ENCODE assay signal across 19 cellular contexts in the genomic region with DNA sequence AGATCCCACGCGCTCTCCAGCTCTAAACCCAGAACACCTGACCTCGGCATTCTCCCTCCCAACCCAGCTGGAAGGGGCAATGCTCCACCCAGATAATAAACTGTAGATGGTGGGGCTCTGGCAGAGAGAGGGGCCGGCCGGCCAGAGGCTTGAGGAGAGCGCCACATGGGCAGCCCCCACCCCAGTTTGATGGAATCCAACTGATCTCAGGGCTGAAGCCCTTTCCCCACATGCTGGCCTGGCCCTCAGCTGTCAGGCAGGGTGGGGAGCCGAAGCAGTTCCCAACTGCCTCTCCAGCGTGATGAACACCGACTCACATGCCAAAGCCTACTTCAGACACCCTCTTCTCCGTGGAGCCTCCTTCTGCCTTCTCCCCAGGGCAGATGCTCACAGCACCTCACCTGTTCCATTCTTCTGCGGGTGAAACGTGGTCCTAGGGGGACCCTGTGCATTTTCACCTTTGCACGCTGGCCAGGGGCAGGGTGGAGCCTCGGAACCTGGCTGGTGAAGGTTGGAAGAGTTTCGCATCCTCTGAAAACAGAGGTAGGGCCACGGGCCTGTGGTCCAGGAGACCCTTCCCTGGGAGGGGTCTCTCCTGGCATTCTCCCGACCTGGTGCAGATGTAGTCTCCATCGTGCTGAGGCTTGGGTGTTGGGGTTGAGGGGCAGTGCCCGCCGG.
DNase-seq lines count a peak whose midpoint lies in the region; TF ChIP-seq lines count a peak whose summit lies in the region.
"Had no signal": no experiment of that assay in that cellular context is flagged by ENCODE, and none has a peak within 500 bp of the region (broad histone marks: within the 10 kb centered on the region; RNA-seq: fewer than 3 reads in every experiment).

No MANE protein-coding gene starts in this region.

- H2AK5ac ChIP-seq in mesenchymal stem cell (ENCODE audit: low read length, severe bottlenecking) (peak overlapping the region; percentile 25), trophoblast cell (ENCODE audit: low read length) (peak overlapping the region; percentile 37)

- H3K9me3 ChIP-seq in mesenchymal stem cell (ENCODE audit: control insufficient read depth, low read length) (peaks cover 7% of the 10 kb centered on the region), trophoblast cell (ENCODE audit: insufficient read depth, low read depth, low read length) (peaks cover 4% of the 10 kb centered on the region)
- H3K9me3 ChIP-seq: SJCRH30 had no signal

- H3K4me1 Mint-ChIP-seq in Calu3 (ENCODE audit: low read depth, unreplicated experiment) (no peaks in the 10 kb centered on the region), HFFc6 (ENCODE audit: low read depth) (peaks cover 37% of the 10 kb centered on the region)
- H3K4me1 Mint-ChIP-seq: CD4-positive, alpha-beta memory T cell had no signal

- peak overlapping the region; percentile 47 to 57 for H3K4ac ChIP-seq in mesenchymal stem cell (ENCODE audit: low read depth in 1 of 2, low read length in 2 of 2)
- H3K4ac ChIP-seq in trophoblast cell (ENCODE audit: low read depth, low read length) = no peak overlapping the region

- H3K18ac ChIP-seq in mesenchymal stem cell (ENCODE audit: low read depth in 1 of 2, low read length in 2 of 2) (peak overlapping the region; percentile 45 to 46), trophoblast cell (ENCODE audit: low read length) (no peak overlapping the region)

- H3K4me3 Mint-ChIP-seq in Calu3 (ENCODE audit: low read depth, unreplicated experiment) (no peak overlapping the region), HFFc6 (peak overlapping the region; percentile 34)
- H3K4me3 Mint-ChIP-seq: CD4-positive, alpha-beta memory T cell had no signal

- H3K36me3 Mint-ChIP-seq in Calu3 (ENCODE audit: insufficient read depth, unreplicated experiment) (no peaks in the 10 kb centered on the region), HFFc6 (ENCODE audit: low read depth) (peaks cover 19% of the 10 kb centered on the region)
- H3K36me3 Mint-ChIP-seq: CD4-positive, alpha-beta memory T cell had no signal

- peak overlapping the region in 1 of 2 experiments; percentile 44 for H3K14ac ChIP-seq in mesenchymal stem cell (ENCODE audit: low read length in 2 of 2)
- H3K14ac ChIP-seq in trophoblast cell (ENCODE audit: low read length) = no peak overlapping the region

- H3K36me3 ChIP-seq in mesenchymal stem cell (ENCODE audit: control insufficient read depth in 1 of 2, insufficient read depth in 2 of 2, low read depth in 1 of 2, low read length in 2 of 2) = no peaks in the 10 kb centered on the region
- no peaks in the 10 kb centered on the region for H3K36me3 ChIP-seq in trophoblast cell (ENCODE audit: control insufficient read depth in 1 of 2, insufficient read depth in 2 of 2, low read length in 2 of 2)
- H3K36me3 ChIP-seq: BLaER1 treated with 17β-estradiol and CSF1 and Interleukin-3, amounts not matched to agents 10 nM and 100 nM; SJCRH30 had no signal

- H3K9me3 Mint-ChIP-seq in Calu3 (ENCODE audit: low read depth, unreplicated experiment) (peaks cover 4% of the 10 kb centered on the region), HFFc6 (peaks cover 7% of the 10 kb centered on the region)

- H4K91ac ChIP-seq in mesenchymal stem cell (ENCODE audit: low read length) = peak overlapping the region; percentile 16
- H4K91ac ChIP-seq in trophoblast cell (ENCODE audit: low read depth, low read length) = no peak overlapping the region

- no peak overlapping the region for H2BK5ac ChIP-seq in mesenchymal stem cell (ENCODE audit: low read depth, low read length, poor library complexity, severe bottlenecking)
- H2BK5ac ChIP-seq in trophoblast cell (ENCODE audit: low read depth, low read length, poor library complexity) = no peak overlapping the region

- no peak overlapping the region for H3K4me3 ChIP-seq in mesenchymal stem cell (ENCODE audit: insufficient read depth in 1 of 2, low read depth in 1 of 2, low read length in 2 of 2)
- no peak overlapping the region for H3K4me3 ChIP-seq in trophoblast cell (ENCODE audit: low read depth, low read length)
- H3K4me3 ChIP-seq: BLaER1 treated with 17β-estradiol and CSF1 and Interleukin-3, amounts not matched to agents 10 nM and 100 nM; SJCRH30 had no signal

- 91% methylated on average over 19 of the region's 20 CpGs for WGBS in mesenchymal stem cell
- no CpG with 5 or more reads among the region's 20 CpGs for WGBS in trophoblast cell (ENCODE audit: extremely low coverage, insufficient coverage, insufficient read length)

- intact Hi-C loops in Calu3 (cut with micrococcal nuclease; ENCODE audit: unreplicated experiment) = no loop called here

- no peak overlapping the region for H3K4me2 ChIP-seq in mesenchymal stem cell (ENCODE audit: low read length, poor library complexity, severe bottlenecking)
- no peak overlapping the region for H3K4me2 ChIP-seq in trophoblast cell (ENCODE audit: low read length)
- H3K4me2 ChIP-seq: KMS-11 had no signal

- H3K27me3 ChIP-seq in mesenchymal stem cell (ENCODE audit: control insufficient read depth in 1 of 2, insufficient read depth in 1 of 2, low read length in 2 of 2) = no peaks in the 10 kb centered on the region
- H3K27me3 ChIP-seq in trophoblast cell (ENCODE audit: insufficient read depth, low read length) = no peaks in the 10 kb centered on the region
- H3K27me3 ChIP-seq: BLaER1 treated with 17β-estradiol and CSF1 and Interleukin-3, amounts not matched to agents 10 nM and 100 nM; SJCRH30 had no signal

- H3K27ac ChIP-seq in mesenchymal stem cell (ENCODE audit: low read length, poor library complexity, severe bottlenecking) (no peak overlapping the region), trophoblast cell (ENCODE audit: low read depth, low read length) (no peak overlapping the region)
- H3K27ac ChIP-seq: BLaER1 treated with 17β-estradiol and CSF1 and Interleukin-3, amounts not matched to agents 10 nM and 100 nM; HL-60; KMS-11; SJCRH30 had no signal

- peak overlapping the region; percentile 52 for H4K8ac ChIP-seq in mesenchymal stem cell (ENCODE audit: low read length)
- H4K8ac ChIP-seq in trophoblast cell (ENCODE audit: low read depth, low read length) = no peak overlapping the region

- TF ChIP-seq CTCF in Calu3 (IDR thresholded peaks at IDR 0.05; ENCODE audit: unreplicated experiment) (no peak), HFFc6 (IDR thresholded peaks at IDR 0.05) (no peak), GM13977 (IDR thresholded peaks at IDR 0.05; ENCODE audit: extremely low read depth, insufficient read depth, missing control alignments) (no peak)

- H2BK15ac ChIP-seq in mesenchymal stem cell (ENCODE audit: low read depth, poor library complexity, severe bottlenecking) = peak overlapping the region; percentile 93

- H2BK12ac ChIP-seq in mesenchymal stem cell (ENCODE audit: low read length in 2 of 2) (peak overlapping the region; percentile 81 to 93), trophoblast cell (ENCODE audit: low read length) (no peak overlapping the region)

- H3K4me1 ChIP-seq in mesenchymal stem cell (ENCODE audit: control insufficient read depth, insufficient read depth, low read depth, low read length) = peaks cover 30% of the 10 kb centered on the region
- H3K4me1 ChIP-seq in trophoblast cell (ENCODE audit: control insufficient read depth in 1 of 2, insufficient read depth in 2 of 2, low read length in 2 of 2) = peaks cover 4 to 10% of the 10 kb centered on the region in 2 experiments
- H3K4me1 ChIP-seq: SJCRH30 had no signal

- no peak overlapping the region for H4K12ac ChIP-seq in trophoblast cell (ENCODE audit: low read depth, low read length)

- H3K27me3 Mint-ChIP-seq in Calu3 (ENCODE audit: unreplicated experiment) (peaks cover 20% of the 10 kb centered on the region), HFFc6 (ENCODE audit: insufficient read depth) (no peaks in the 10 kb centered on the region; the same call in 1 of the 2 replicates)

- in situ Hi-C loops in GM13977 (cut with MboI; ENCODE audit: low pct_unique_long_range_greater_than_20kb, low sequenced_read_pairs, unreplicated experiment) = no loop called here

- H3K9ac ChIP-seq in mesenchymal stem cell (ENCODE audit: low read length) = no peak overlapping the region
- H3K9ac ChIP-seq in trophoblast cell (ENCODE audit: low read length) = no peak overlapping the region
- H3K9ac ChIP-seq: BLaER1 treated with 17β-estradiol and CSF1 and Interleukin-3, amounts not matched to agents 10 nM and 100 nM; KMS-11 had no signal

- H3K79me1 ChIP-seq in mesenchymal stem cell (replicated peaks; ENCODE audit: low read length, poor library complexity, severe bottlenecking) (no peaks in the 10 kb centered on the region), trophoblast cell (ENCODE audit: low read length) (peaks cover 2% of the 10 kb centered on the region)

- BruUV-seq in Calu3 (replicated peaks; lab: Mats Ljungman, UMichigan) = no TSS peak

- CTCF ChIA-PET in Calu3 (lab: Charles Lee) = no interaction called here

- DNase-seq in Calu3 = no peak
- no peak for DNase-seq in HFFc6
- DNase-seq in mesenchymal stem cell = no peak
- DNase-seq in trophoblast cell = no peak
- DNase-seq in GM13977 (ENCODE audit: low spot score) = no peak
- DNase-seq in globus pallidus (ENCODE audit: low spot score) = no peak
- DNase-seq in GOT3 (lab: John Stamatoyannopoulos, UW) = no peak
- DNase-seq: CD4-positive, alpha-beta memory T cell; H7; NCI-H1092 treated with DMSO at 0.1 percent for 48 hours; NCI-H1436 treated with DMSO at 0.1 percent for 48 hours; NCI-H2029; NCI-H226; NCI-H510A treated with DMSO at 0.1 percent for 48 hours; NCI-H774; SJCRH30 had no signal

- H2BK120ac ChIP-seq in mesenchymal stem cell (ENCODE audit: low read depth, low read length) (no peak overlapping the region), trophoblast cell (ENCODE audit: insufficient read depth, low read length, poor library complexity) (no peak overlapping the region)

- H2AFZ ChIP-seq in mesenchymal stem cell (ENCODE audit: low read depth, low read length) = no peak overlapping the region
- no peak overlapping the region for H2AFZ ChIP-seq in trophoblast cell (ENCODE audit: insufficient read depth, low read length, poor library complexity)

- no peaks in the 10 kb centered on the region for H3K79me2 ChIP-seq in trophoblast cell (ENCODE audit: control insufficient read depth, insufficient read depth, low read length, poor library complexity)

- H3K27ac Mint-ChIP-seq in Calu3 (ENCODE audit: unreplicated experiment) (peak overlapping the region; percentile 19), HFFc6 (peak overlapping the region; percentile 87)
- H3K27ac Mint-ChIP-seq: CD4-positive, alpha-beta memory T cell had no signal

- H3K23ac ChIP-seq in mesenchymal stem cell (ENCODE audit: low read length in 2 of 2) = no peak overlapping the region
- no peak overlapping the region for H3K23ac ChIP-seq in trophoblast cell (ENCODE audit: low read length)
